Comparison of ENCODE assay signal across 29 cellular contexts in the genomic region with DNA sequence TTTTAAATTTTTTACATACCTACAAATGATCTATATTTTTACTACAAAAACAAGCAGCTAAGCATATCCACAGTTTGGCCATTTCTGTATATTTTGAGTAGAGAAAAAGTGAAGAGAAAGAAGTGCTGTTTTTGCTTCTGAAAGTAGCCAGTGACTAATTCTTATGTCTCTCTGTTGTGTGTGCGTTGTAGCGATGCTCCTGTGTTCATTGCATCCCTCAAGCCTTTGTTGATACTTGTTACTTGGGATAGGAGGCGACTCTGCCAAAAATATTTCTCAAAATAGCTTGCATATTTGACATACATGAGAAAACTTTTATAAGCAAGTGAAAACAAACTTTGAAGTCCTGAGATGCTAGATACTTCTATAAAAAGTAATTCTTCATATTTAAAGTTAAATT.
"Had no signal": no experiment of that assay in that cellular context is flagged by ENCODE, and none has a peak within 500 bp of the region (broad histone marks: within the 10 kb centered on the region; RNA-seq: fewer than 3 reads in every experiment).

No MANE protein-coding gene starts in this region.

- H3K9me3 ChIP-seq: ascending aorta, esophagus muscularis mucosa, gastrocnemius medialis had no signal

- DNase-seq: activated CD4-positive, alpha-beta memory T cell treated with anti-CD3 and anti-CD28 coated beads, Interleukin-2, amount 10 ng/mL, durations not matched to agents 7 days and 5 days; activated CD4-positive, alpha-beta T cell treated with anti-CD3 and anti-CD28 coated beads for 1 hour; activated CD4-positive, alpha-beta T cell treated with anti-CD3 and anti-CD28 coated beads for 4 hours; activated CD4-positive, alpha-beta T cell treated with anti-CD3 and anti-CD28 coated beads, Interleukin-2, amount 10 ng/mL, durations not matched to agents 7 days and 5 days; activated CD4-positive, alpha-beta T cell treated with anti-CD3 and anti-CD28 coated beads, Interleukin-2, amount 50 U/mL, for 4 hours; activated CD8-positive, alpha-beta memory T cell treated with anti-CD3 and anti-CD28 coated beads, Interleukin-2, amount 50 U/mL, for 48 hours; activated gamma-delta T cell; activated naive CD4-positive, alpha-beta T cell; activated naive CD4-positive, alpha-beta T cell treated with anti-CD3 and anti-CD28 coated beads, Interleukin-2, amount 10 ng/mL, durations not matched to agents 7 days and 5 days; activated naive CD8-positive, alpha-beta T cell treated with anti-CD3 and anti-CD28 coated beads, Interleukin-2, amount 10 ng/mL, durations not matched to agents 7 days and 5 days; activated T-cell treated with anti-CD3 and anti-CD28 coated beads for 4 hours; activated T-cell treated with anti-CD3 and anti-CD28 coated beads, Interleukin-2, amount 50 U/mL, for 24 hours; activated T-cell treated with anti-CD3 and anti-CD28 coated beads, Interleukin-2, amount 50 U/mL, for 72 hours; brain microvascular endothelial cell; cortex of kidney; dermis blood vessel endothelial cell; effector CD4-positive, alpha-beta T cell; effector memory CD8-positive, alpha-beta T cell; erythroblast; foreskin fibroblast; gastrocnemius medialis; heart right ventricle; T-helper 2 cell had no signal

- H3K27me3 ChIP-seq: ascending aorta, brain microvascular endothelial cell, esophagus muscularis mucosa, gastrocnemius medialis, heart right ventricle, hepatocyte had no signal

- H3K27ac ChIP-seq: ascending aorta, brain microvascular endothelial cell, esophagus muscularis mucosa, gastrocnemius medialis, heart right ventricle, hepatocyte, VCaP had no signal

- ATAC-seq: activated naive CD4-positive, alpha-beta T cell treated with anti-CD3 and anti-CD28 coated beads, Interleukin-2, amount 50 U/mL, for 72 hours; activated T-cell treated with anti-CD3 and anti-CD28 coated beads, Interleukin-2, amount 50 U/mL, for 72 hours; effector memory CD8-positive, alpha-beta T cell; gastrocnemius medialis; heart right ventricle; WTC11 had no signal

- H2AFZ ChIP-seq: hepatocyte had no signal

- H3K4me2 ChIP-seq: hepatocyte had no signal

- H3K36me3 ChIP-seq: ascending aorta, brain microvascular endothelial cell, esophagus muscularis mucosa, gastrocnemius medialis, heart right ventricle had no signal

- H3K4me3 ChIP-seq: ascending aorta, esophagus muscularis mucosa, gastrocnemius medialis, heart right ventricle, hepatocyte had no signal

- H3K4me1 ChIP-seq: ascending aorta, gastrocnemius medialis, heart right ventricle had no signal

- H3K79me2 ChIP-seq: hepatocyte had no signal
